ENCODE assay signal across 10 cellular contexts in the genomic region with DNA sequence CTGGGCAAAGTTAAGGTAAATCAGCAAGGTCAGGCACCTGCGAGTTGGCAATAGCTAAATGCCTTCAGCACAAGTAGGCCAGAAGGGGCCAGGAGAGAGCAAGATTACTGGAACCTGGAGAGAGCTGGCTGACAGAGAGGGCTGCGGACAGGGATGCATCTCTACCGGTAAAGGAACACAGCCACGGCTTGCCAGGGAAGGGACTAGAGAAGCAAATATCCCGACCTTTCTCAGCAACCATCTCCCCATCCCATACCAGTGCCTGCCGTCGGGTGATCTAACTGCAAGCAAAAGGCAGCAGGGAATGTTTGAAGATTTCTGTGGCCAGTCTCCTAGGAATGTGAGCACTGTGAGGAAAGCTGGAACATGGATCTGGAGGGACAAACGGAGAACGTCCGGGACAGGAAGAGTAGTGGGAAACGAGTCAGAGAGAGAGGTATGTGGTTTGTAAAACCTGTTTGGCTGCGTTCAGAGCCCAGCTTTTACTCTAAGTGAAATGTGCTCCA. TPM values are rescaled to one million over a fixed set of nuclear protein-coding genes. Genes with fewer than 3 reads are reported as not detected.
A peak's percentile ranks its signal among the peaks of the same experiment; 100 is the strongest.
DNase-seq lines count a peak whose midpoint lies in the region; ATAC-seq and TF ChIP-seq lines count a peak whose summit lies in the region.
"Had no signal": no experiment of that assay in that cellular context is flagged by ENCODE, and none has a peak within 500 bp of the region (broad histone marks: within the 10 kb centered on the region; RNA-seq: fewer than 3 reads in every experiment).

No MANE protein-coding gene starts in this region.

- H3K79me1 ChIP-seq in H9 (ENCODE audit: insufficient read depth, low read depth, low read length, poor library complexity, severe bottlenecking) = no peaks in the 10 kb centered on the region

- H3K14ac ChIP-seq in H9 (ENCODE audit: insufficient read depth, low read length) = no peak overlapping the region

- H3K4me3 Mint-ChIP-seq in H9 = peak overlapping the region in 1 of 2 experiments; percentile 45; a peak in 2 of 5 replicates
- no peak overlapping the region for H3K4me3 Mint-ChIP-seq in neural crest cell
- H3K4me3 Mint-ChIP-seq in activated T-helper 17 cell treated with anti-CD3 and anti-CD28 coated beads, Interleukin-2, amount 50 U/mL, for 72 hours = no peak overlapping the region
- H3K4me3 Mint-ChIP-seq: activated CD4-positive, alpha-beta T cell treated with anti-CD3 and anti-CD28 coated beads, Interleukin-2, amount 10 ng/mL, durations not matched to agents 24 days and 14 days had no signal

- no peaks in the 10 kb centered on the region for H3K36me3 ChIP-seq in RWPE2 (ENCODE audit: low read depth)
- H3K36me3 ChIP-seq: gastroesophageal sphincter had no signal

- H2AK5ac ChIP-seq in H9 (ENCODE audit: insufficient read length, low read length) = no peak overlapping the region

- no peak overlapping the region for H3K4ac ChIP-seq in H9 (ENCODE audit: low read depth, low read length)

- TF ChIP-seq CTCF in H9 (conservative IDR thresholded peaks at IDR 0.05) (peak; percentile 63), RWPE2 (IDR thresholded peaks at IDR 0.05; ENCODE audit: poor library complexity, severe bottlenecking) (peak; percentile 73), fibroblast of pulmonary artery (IDR thresholded peaks at IDR 0.05; ENCODE audit: low read length, missing control alignments) (peak; percentile 37), neural crest cell (conservative IDR thresholded peaks at IDR 0.05) (peak; percentile 41)

- 0 out of 2 replicates have a peak, but pooled peaks cover 2% of the 10 kb centered on the region for H3K4me1 ChIP-seq in H9 (ENCODE audit: insufficient read depth, low read length)
- peaks cover 44% of the 10 kb centered on the region for H3K4me1 ChIP-seq in RWPE2 (ENCODE audit: insufficient read depth, poor library complexity, severe bottlenecking)
- H3K4me1 ChIP-seq: gastroesophageal sphincter had no signal

- H3K27ac Mint-ChIP-seq in H9 (no peak overlapping the region), neural crest cell (ENCODE audit: unreplicated experiment) (no peak overlapping the region)
- no peak overlapping the region for H3K27ac Mint-ChIP-seq in activated T-helper 17 cell treated with anti-CD3 and anti-CD28 coated beads, Interleukin-2, amount 50 U/mL, for 72 hours
- H3K27ac Mint-ChIP-seq: activated CD4-positive, alpha-beta T cell treated with anti-CD3 and anti-CD28 coated beads, Interleukin-2, amount 10 ng/mL, durations not matched to agents 24 days and 14 days had no signal

- H3K23me2 ChIP-seq in H9 (ENCODE audit: insufficient read length, low read depth, low read length, poor library complexity, severe bottlenecking) = no peaks in the 10 kb centered on the region

- no peak overlapping the region for H2BK12ac ChIP-seq in H9 (ENCODE audit: insufficient read length, low read depth, low read length)

- H3K27me3 Mint-ChIP-seq in H9 (ENCODE audit: low read depth) (peaks cover 32% of the 10 kb centered on the region), neural crest cell (ENCODE audit: low read depth) (peaks cover 14% of the 10 kb centered on the region)
- H3K27me3 Mint-ChIP-seq in activated T-helper 17 cell treated with anti-CD3 and anti-CD28 coated beads, Interleukin-2, amount 50 U/mL, for 72 hours = peaks cover 27% of the 10 kb centered on the region

- H4K91ac ChIP-seq in H9 (ENCODE audit: insufficient read length, low read depth, low read length) = no peak overlapping the region

- no peak overlapping the region for H3K18ac ChIP-seq in H9 (ENCODE audit: insufficient read length, low read depth, low read length)

- H3T11ph ChIP-seq in H9 (ENCODE audit: low read length) = no peak overlapping the region

- no peak overlapping the region for H3K27ac ChIP-seq in H9 (ENCODE audit: insufficient read length, low read depth, low read length)
- H3K27ac ChIP-seq in RWPE2 (ENCODE audit: poor library complexity, severe bottlenecking) = peak overlapping the region; percentile 68
- H3K27ac ChIP-seq: gastroesophageal sphincter had no signal

- H3K23ac ChIP-seq in H9 (ENCODE audit: insufficient read length, low read depth, low read length) = no peak overlapping the region

- H3K9me3 Mint-ChIP-seq in H9 (peaks cover 2 to 5% of the 10 kb centered on the region in 2 experiments; a peak in 1 of 5 replicates), neural crest cell (no peaks in the 10 kb centered on the region)
- no peaks in the 10 kb centered on the region for H3K9me3 Mint-ChIP-seq in activated T-helper 17 cell treated with anti-CD3 and anti-CD28 coated beads, Interleukin-2, amount 50 U/mL, for 72 hours
- H3K9me3 Mint-ChIP-seq: activated CD4-positive, alpha-beta T cell treated with anti-CD3 and anti-CD28 coated beads, Interleukin-2, amount 10 ng/mL, durations not matched to agents 24 days and 14 days had no signal

- no peak overlapping the region for H3K56ac ChIP-seq in H9 (ENCODE audit: insufficient read length, low read depth, low read length)

- peak; percentile 87 for DNase-seq in H9
- no peak for DNase-seq in RWPE2 (ENCODE audit: low spot score)
- no peak for DNase-seq in fibroblast of pulmonary artery (ENCODE audit: low read depth)
- no peak for DNase-seq in neural crest cell (ENCODE audit: low read depth, low spot score)
- DNase-seq in GM03348 (ENCODE audit: low spot score) = no peak
- no peak for DNase-seq in NCI-H446 (lab: John Stamatoyannopoulos, UW)
- DNase-seq: activated CD4-positive, alpha-beta T cell treated with anti-CD3 and anti-CD28 coated beads, Interleukin-2, amount 10 ng/mL, durations not matched to agents 24 days and 14 days had no signal

- peak overlapping the region; percentile 87 for H2AFZ ChIP-seq in H9 (ENCODE audit: low read length)

- no CpG with 5 or more reads among the region's 12 CpGs for WGBS in H9 (ENCODE audit: extremely low coverage, insufficient read length, low lambda C conversion rate)

- no peak overlapping the region for H4K8ac ChIP-seq in H9 (replicated peaks; ENCODE audit: insufficient read length, low read depth, low read length)

- H4K5ac ChIP-seq in H9 (ENCODE audit: insufficient read length, low read depth, low read length) = no peak overlapping the region

- H3K27me3 ChIP-seq in H9 (ENCODE audit: insufficient read depth, low read length) (no peaks in the 10 kb centered on the region), RWPE2 (ENCODE audit: insufficient read depth, poor library complexity, severe bottlenecking) (no peaks in the 10 kb centered on the region)
- H3K27me3 ChIP-seq: gastroesophageal sphincter had no signal

- H3K9me3 ChIP-seq in H9 (ENCODE audit: control insufficient read depth, low read depth, low read length) (no peaks in the 10 kb centered on the region), RWPE2 (ENCODE audit: severe bottlenecking) (no peaks in the 10 kb centered on the region)
- H3K9me3 ChIP-seq: gastroesophageal sphincter had no signal

- H3K79me2 ChIP-seq in H9 (ENCODE audit: insufficient read depth, low read length) = no peaks in the 10 kb centered on the region

- ATAC-seq in RWPE2 (ENCODE audit: low read depth) (peak; percentile 73), HG03025 (IDR thresholded peaks at IDR 0.05; ENCODE audit: low FRiP score, unreplicated experiment) (no peak)
- ATAC-seq in activated T-helper 17 cell treated with anti-CD3 and anti-CD28 coated beads, Interleukin-2, amount 50 U/mL, for 72 hours (replicated peaks) = no peak
- ATAC-seq: gastroesophageal sphincter had no signal

- no peak overlapping the region for H3K9ac ChIP-seq in H9 (ENCODE audit: extremely low read depth, insufficient read length, low read length)

- no peak overlapping the region for H2BK15ac ChIP-seq in H9 (ENCODE audit: low read depth, low read length)

- H3K4me1 Mint-ChIP-seq in H9 (peaks cover 14 to 16% of the 10 kb centered on the region in 2 experiments), neural crest cell (peaks cover 3% of the 10 kb centered on the region)
- no peaks in the 10 kb centered on the region for H3K4me1 Mint-ChIP-seq in activated T-helper 17 cell treated with anti-CD3 and anti-CD28 coated beads, Interleukin-2, amount 50 U/mL, for 72 hours
- H3K4me1 Mint-ChIP-seq: activated CD4-positive, alpha-beta T cell treated with anti-CD3 and anti-CD28 coated beads, Interleukin-2, amount 10 ng/mL, durations not matched to agents 24 days and 14 days had no signal

- H3K4me3 ChIP-seq in RWPE2 (ENCODE audit: severe bottlenecking) = peak overlapping the region; percentile 1
- H3K4me3 ChIP-seq in fibroblast of pulmonary artery (replicated peaks; ENCODE audit: low read depth, low read length) = no peak overlapping the region
- H3K4me3 ChIP-seq: gastroesophageal sphincter had no signal

- H3K36me3 Mint-ChIP-seq in H9 (ENCODE audit: insufficient read depth in 1 of 3, low read depth in 3 of 3) = peaks cover 0 to 7% (median 0%) of the 10 kb centered on the region in 3 experiments; a peak in 1 of 7 replicates
- no peaks in the 10 kb centered on the region for H3K36me3 Mint-ChIP-seq in neural crest cell (ENCODE audit: low read depth)
- no peaks in the 10 kb centered on the region for H3K36me3 Mint-ChIP-seq in activated T-helper 17 cell treated with anti-CD3 and anti-CD28 coated beads, Interleukin-2, amount 50 U/mL, for 72 hours (ENCODE audit: low read depth)

- no peak overlapping the region for H2BK120ac ChIP-seq in H9 (ENCODE audit: low read depth, low read length, poor library complexity, severe bottlenecking)

- peak overlapping the region; percentile 45 for H3K4me2 ChIP-seq in H9 (ENCODE audit: insufficient read depth, insufficient read length, low read length)

- H4K20me1 ChIP-seq in H9 (ENCODE audit: control insufficient read depth, insufficient read depth, insufficient read length) = no peaks in the 10 kb centered on the region

- no peak overlapping the region for H2BK5ac ChIP-seq in H9 (ENCODE audit: insufficient read length, low read length)

- H2BK20ac ChIP-seq in H9 (ENCODE audit: low read depth, low read length, poor library complexity, severe bottlenecking) = no peak overlapping the region

RNA-seq across cellular contexts. Expression of gene ABLIM3, which starts 15.9 kb away (rescaled TPM):
- total RNA-seq in H9 (2021) (0.20 and 0.29 TPM in 2 replicates), neural crest cell (2.4 and 3.0 TPM in 2 replicates)
- under 1 TPM; 0.41 to 0.61 TPM for total RNA-seq in activated T-helper 17 cell treated with anti-CD3 and anti-CD28 coated beads, Interleukin-2, amount 50 U/mL, for 72 hours
- total RNA-seq: activated CD4-positive, alpha-beta T cell treated with anti-CD3 and anti-CD28 coated beads, Interleukin-2, amount 10 ng/mL, durations not matched to agents 24 days and 14 days had no signal
